ENCODE assay signal across 19 cellular contexts in the genomic region with DNA sequence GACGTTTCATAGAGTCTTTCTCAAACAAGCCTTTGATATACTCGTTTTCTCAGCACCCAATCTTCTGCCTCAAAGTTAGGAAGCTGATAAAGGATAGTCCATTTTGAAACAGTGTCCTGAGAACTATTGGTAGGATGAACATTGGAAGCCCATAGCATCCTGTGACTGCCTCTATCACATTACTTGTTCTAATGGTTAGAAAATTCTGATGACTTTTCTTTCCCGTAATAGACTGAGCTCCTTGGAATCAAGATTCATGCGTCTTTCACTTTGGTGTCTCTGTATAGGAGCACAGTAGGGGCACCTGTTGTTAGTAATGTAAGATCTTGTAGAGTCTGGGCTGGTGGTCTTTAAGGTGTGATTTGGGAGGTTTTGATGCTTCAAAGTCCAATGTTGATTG.
DNase-seq lines count a peak whose midpoint lies in the region; ATAC-seq and TF ChIP-seq lines count a peak whose summit lies in the region.
"Had no signal": no experiment of that assay in that cellular context is flagged by ENCODE, and none has a peak within 500 bp of the region (broad histone marks: within the 10 kb centered on the region; RNA-seq: fewer than 3 reads in every experiment).

No MANE protein-coding gene starts in this region.

- H3K27ac ChIP-seq in psoas muscle, result peak overlapping the region; percentile 78
- H3K27ac ChIP-seq: BLaER1, C4-2B had no signal

- no peaks in the 10 kb centered on the region for H3K9me3 ChIP-seq in psoas muscle
- H3K9me3 ChIP-seq: BLaER1, Caco-2 had no signal

- no peak for DNase-seq in activated B cell treated with CpG ODN at 0.5 μM for 24 hours
- DNase-seq in psoas muscle, result no peak
- no peak for DNase-seq in NCI-H748 (lab: John Stamatoyannopoulos, UW; ENCODE audit: unreplicated experiment)
- no peak for DNase-seq in DMS79 treated with DMSO at 0.1 percent for 48 hours (lab: John Stamatoyannopoulos, UW)
- DNase-seq: Caco-2; CD4-positive, CD25-positive, alpha-beta regulatory T cell; CD8-positive, alpha-beta T cell; DMS153; EL; GDM1; H9 had no signal

- no peak for ATAC-seq in activated B cell treated with CpG ODN at 0.5 μM for 24 hours (ENCODE audit: low read depth)
- peak; percentile 37 to 72 (median 53) for ATAC-seq in psoas muscle
- ATAC-seq in stimulated activated memory B cell treated with anti-CD40 and anti-IgM and Interleukin-4, amounts not matched to agents 10 μg/mL and 1 μg/mL and 100 μg/mL, for 72 hours, result no peak
- no peak for ATAC-seq in GM21526 (IDR thresholded peaks at IDR 0.05; ENCODE audit: low FRiP score, unreplicated experiment)
- ATAC-seq: CD8-positive, alpha-beta T cell; GM12878; GM23338; HCT116 had no signal

- peaks cover 3% of the 10 kb centered on the region for H3K9me3 Mint-ChIP-seq in activated B cell treated with CpG ODN at 0.5 μM for 24 hours
- peaks cover 7% of the 10 kb centered on the region for H3K9me3 Mint-ChIP-seq in stimulated activated memory B cell treated with anti-CD40 and anti-IgM and Interleukin-4, amounts not matched to agents 10 μg/mL and 1 μg/mL and 100 μg/mL, for 72 hours
- H3K9me3 Mint-ChIP-seq: CD8-positive, alpha-beta T cell; GM23338; H9 had no signal

- CTCF ChIA-PET in activated B cell treated with CpG ODN at 0.5 μM for 24 hours (lab: Charles Lee), result interaction anchor here (0.6 kb wide), 1 partner anchor 42 kb away, joined by 3 read pairs; no protein-coding TSS in a partner anchor

- POLR2A ChIA-PET in activated B cell treated with CpG ODN at 0.5 μM for 24 hours (lab: Charles Lee), result interaction anchor here (0.6 to 2.0 kb wide), 5 partner anchors 8 to 89 kb away, joined by 3 to 8 read pairs (median 5); a partner anchor contains a TSS

- H3K4me1 ChIP-seq in psoas muscle, result peaks cover 59% of the 10 kb centered on the region

- TF ChIP-seq CTCF in activated B cell treated with CpG ODN at 0.5 μM for 24 hours (IDR thresholded peaks at IDR 0.05), result no peak
- TF ChIP-seq CTCF in psoas muscle (IDR thresholded peaks at IDR 0.05), result no peak

- peaks cover 96% of the 10 kb centered on the region for H3K4me1 Mint-ChIP-seq in activated B cell treated with CpG ODN at 0.5 μM for 24 hours
- H3K4me1 Mint-ChIP-seq in stimulated activated memory B cell treated with anti-CD40 and anti-IgM and Interleukin-4, amounts not matched to agents 10 μg/mL and 1 μg/mL and 100 μg/mL, for 72 hours, result peaks cover 98% of the 10 kb centered on the region

- H3K27me3 Mint-ChIP-seq in activated B cell treated with CpG ODN at 0.5 μM for 24 hours, result no peaks in the 10 kb centered on the region
- H3K27me3 Mint-ChIP-seq in stimulated activated memory B cell treated with anti-CD40 and anti-IgM and Interleukin-4, amounts not matched to agents 10 μg/mL and 1 μg/mL and 100 μg/mL, for 72 hours, result no peaks in the 10 kb centered on the region
- H3K27me3 Mint-ChIP-seq: B cell had no signal

- no peak overlapping the region for H3K4me3 ChIP-seq in psoas muscle
- H3K4me3 ChIP-seq: BLaER1, GM12878, GM23338 had no signal

- H3K36me3 Mint-ChIP-seq in activated B cell treated with CpG ODN at 0.5 μM for 24 hours (ENCODE audit: low read depth), result peaks cover 34% of the 10 kb centered on the region
- H3K36me3 Mint-ChIP-seq in stimulated activated memory B cell treated with anti-CD40 and anti-IgM and Interleukin-4, amounts not matched to agents 10 μg/mL and 1 μg/mL and 100 μg/mL, for 72 hours, result peaks cover 75% of the 10 kb centered on the region
- H3K36me3 Mint-ChIP-seq: CD4-positive, CD25-positive, alpha-beta regulatory T cell; CD8-positive, alpha-beta T cell had no signal

- peak overlapping the region; percentile 43 for H3K27ac Mint-ChIP-seq in activated B cell treated with CpG ODN at 0.5 μM for 24 hours
- peak overlapping the region; percentile 98 for H3K27ac Mint-ChIP-seq in stimulated activated memory B cell treated with anti-CD40 and anti-IgM and Interleukin-4, amounts not matched to agents 10 μg/mL and 1 μg/mL and 100 μg/mL, for 72 hours
- H3K27ac Mint-ChIP-seq: CD4-positive, CD25-positive, alpha-beta regulatory T cell; CD8-positive, alpha-beta T cell; GM23338; H9 had no signal

- intact Hi-C loops in activated B cell treated with CpG ODN at 0.5 μM for 24 hours (cut with micrococcal nuclease), result loop anchor here (1.0 to 2.0 kb wide), 2 partner anchors 8 to 19 kb away; no protein-coding TSS in a partner anchor
- intact Hi-C loops in psoas muscle (cut with DNase I), result loop anchor here in 1 of 2 donors (2.0 kb wide), 2 partner anchors 17 to 59 kb away; no protein-coding TSS in a partner anchor

- H3K27me3 ChIP-seq in psoas muscle (ENCODE audit: insufficient read depth in 3 of 3, low read length in 2 of 3), result no peaks in the 10 kb centered on the region
- H3K27me3 ChIP-seq: BLaER1 had no signal

- 37 to 79% (median 47%) methylated on average over 4 of the region's 4 CpGs for WGBS in psoas muscle, 3 donors

- H3K4me3 Mint-ChIP-seq in activated B cell treated with CpG ODN at 0.5 μM for 24 hours, result no peak overlapping the region
- H3K4me3 Mint-ChIP-seq in stimulated activated memory B cell treated with anti-CD40 and anti-IgM and Interleukin-4, amounts not matched to agents 10 μg/mL and 1 μg/mL and 100 μg/mL, for 72 hours, result no peak overlapping the region
- H3K4me3 Mint-ChIP-seq: B cell; CD4-positive, CD25-positive, alpha-beta regulatory T cell; CD8-positive, alpha-beta T cell; GM23338; H9 had no signal

- H3K36me3 ChIP-seq in psoas muscle (ENCODE audit: insufficient read depth in 1 of 2, low read depth in 1 of 2), result no peaks in the 10 kb centered on the region
- H3K36me3 ChIP-seq: BLaER1 had no signal

Comparison
In these comparisons a context has a peak if more than half of its experiments do, and no peak if none do; other contexts are left out.
1. ATAC-seq: peak in psoas muscle (4 of 4); none in activated B cell treated with CpG ODN at 0.5 μM for 24 hours (single experiment), stimulated activated memory B cell treated with anti-CD40 and anti-IgM and Interleukin-4, amounts not matched to agents 10 μg/mL and 1 μg/mL and 100 μg/mL, for 72 hours (single experiment) and GM21526 (single experiment).